ENCODE assay signal across 22 cellular contexts in genomic region chr10:85596389-85596788, GRCh38.
"Had no signal": no experiment of that assay in that cellular context is flagged by ENCODE, and none has a peak within 500 bp of the region (broad histone marks: within the 10 kb centered on the region; RNA-seq: fewer than 3 reads in every experiment).

No MANE protein-coding gene starts in this region.

- H2AFZ ChIP-seq: hepatocyte had no signal

- H3K27me3 ChIP-seq: gastrocnemius medialis, heart left ventricle, hepatocyte, right lobe of liver, stomach, thyroid gland had no signal

- H3K36me3 ChIP-seq: gastrocnemius medialis, heart left ventricle, right lobe of liver, stomach, thyroid gland had no signal

- DNase-seq: dermis blood vessel endothelial cell; effector memory CD4-positive, alpha-beta T cell; erythroblast; foreskin fibroblast; gastrocnemius medialis; heart left ventricle; kidney; mammary epithelial cell; naive thymus-derived CD8-positive, alpha-beta T cell; nephron progenitor cell; psoas muscle; right lobe of liver; small intestine; stimulated activated CD4-positive, alpha-beta T cell treated with anti-CD3 and anti-CD28 coated beads, Interleukin-1b, Interleukin-23, amount 100 ng/mL, for 48 hours; stimulated activated CD4-positive, alpha-beta T cell treated with anti-CD3 and anti-CD28 coated beads, Interleukin-4, amount 100 ng/mL, for 1 hour; stimulated activated CD8-positive, alpha-beta memory T cell treated with anti-CD3 and anti-CD28 coated beads, Interleukin-4, amount 100 ng/mL, for 48 hours; stimulated activated naive CD4-positive, alpha-beta T cell treated with Interleukin-2 at 50 U/mL for 16 hours; stomach had no signal

- H3K27ac ChIP-seq: coronary artery, gastrocnemius medialis, heart left ventricle, hepatocyte, psoas muscle, right lobe of liver, stomach, thyroid gland had no signal

- H3K4me2 ChIP-seq: hepatocyte had no signal

- ATAC-seq: gastrocnemius medialis; heart left ventricle; left lobe of liver; naive thymus-derived CD8-positive, alpha-beta T cell; psoas muscle; right lobe of liver had no signal

- H3K4me3 ChIP-seq: coronary artery, gastrocnemius medialis, heart left ventricle, hepatocyte, psoas muscle, right lobe of liver, stomach, thyroid gland had no signal

- H3K4me1 ChIP-seq: gastrocnemius medialis, heart left ventricle, psoas muscle, right lobe of liver, stomach had no signal

- H3K9me3 ChIP-seq: gastrocnemius medialis, heart left ventricle, psoas muscle, right lobe of liver, stomach, thyroid gland had no signal
